23 cellular contexts compared by ENCODE assay signal in genomic region chr3:116378077-116378476, GRCh38.
"Had no signal": no experiment of that assay in that cellular context is flagged by ENCODE, and none has a peak within 500 bp of the region (broad histone marks: within the 10 kb centered on the region; RNA-seq: fewer than 3 reads in every experiment).

No MANE protein-coding gene starts in this region.

- H3K27me3 ChIP-seq: MG63, SJSA1 had no signal

- H3K4me1 ChIP-seq: SJSA1 had no signal

- H3K9ac ChIP-seq: SK-N-SH had no signal

- H3K27ac ChIP-seq: SJSA1 had no signal

- H3K4me3 ChIP-seq: MG63, SJSA1 had no signal

- ATAC-seq: Panc1, PC-3 had no signal

- H3K9me3 ChIP-seq: MG63, SJSA1, SK-N-SH had no signal

- H3K4me2 ChIP-seq: SK-N-SH had no signal

- DNase-seq: Karpas-422, KG1, MG63, NCI-H1092, NCI-H1105 treated with DMSO at 0.1 percent for 48 hours, NCI-H1417 treated with DMSO at 0.1 percent for 48 hours, NCI-H146, NCI-H1694 treated with DMSO at 0.1 percent for 48 hours, NCI-H1930, NCI-H2081, NCI-H2107, NCI-H2227 treated with DMSO at 0.1 percent for 48 hours, NCI-H524, NCI-H526 treated with DMSO at 0.1 percent for 48 hours, NCI-H748 treated with DMSO at 0.1 percent for 48 hours, PC-3, Right ventricle myocardium superior, RPMI8226, SIG-M5, SK-N-SH, SW 1271 had no signal

- H3K36me3 ChIP-seq: MG63, SJSA1 had no signal
